In genomic region chr7:151705744-151706567, GRCh38 we compare ENCODE assay signal across 9 cellular contexts.
DNase-seq lines count a peak whose midpoint lies in the region; ATAC-seq, FAIRE-seq and TF ChIP-seq lines count a peak whose summit lies in the region.
"Had no signal": no experiment of that assay in that cellular context is flagged by ENCODE, and none has a peak within 500 bp of the region (broad histone marks: within the 10 kb centered on the region; RNA-seq: fewer than 3 reads in every experiment).

No MANE protein-coding gene starts in this region.

- peak; percentile 55 for FAIRE-seq in K562 (lab: Jason Lieb, UNC)
- FAIRE-seq: GM18507 had no signal

- H3K9me1 ChIP-seq in K562 (ENCODE audit: control insufficient read depth, insufficient read depth, low read length), result no peaks in the 10 kb centered on the region

- H4K20me1 ChIP-seq in K562 (replicated peaks; ENCODE audit: control insufficient read depth, insufficient read depth, low read length), result no peaks in the 10 kb centered on the region

- peaks cover 0 to 4% of the 10 kb centered on the region in 2 experiments; a peak in 2 of 5 replicates for H3K4me1 ChIP-seq in K562 (replicated peaks in 1 of 2; ENCODE audit: control insufficient read depth in 2 of 2, insufficient read depth in 2 of 2, low read length in 2 of 2)

- no peak for TF ChIP-seq EP300 in K562 (IDR thresholded peaks at IDR 0.05; ENCODE audit: low read length)

- H3K27ac ChIP-seq in K562 (ENCODE audit: extremely low read depth, low read depth, low read length), result no peak overlapping the region

- intact Hi-C loops in K562 (cut with micrococcal nuclease), result loop anchor here (2.0 to 5.0 kb wide), 2 partner anchors 79 to 134 kb away; no protein-coding TSS in a partner anchor

- peak; percentile 58 to 59 for TF ChIP-seq RAD21 in K562 (CRISPR knock-in tag; conservative IDR thresholded peaks at IDR 0.05 in 1 of 2, IDR thresholded peaks at IDR 0.05 in 1 of 2)

- peaks cover 49 to 88% of the 10 kb centered on the region in 2 experiments for H3K27me3 ChIP-seq in K562 (ENCODE audit: control insufficient read depth in 2 of 2, insufficient read depth in 2 of 2, low read length in 2 of 2)

- in situ Hi-C loops in K562 (cut with MboI), result no loop called here

- TF ChIP-seq POLR2A in K562 (conservative IDR thresholded peaks at IDR 0.05), result no peak

- no peaks in the 10 kb centered on the region for H3K36me3 ChIP-seq in K562 (ENCODE audit: control insufficient read depth, insufficient read depth, low read length)

- no peak overlapping the region for H3K4me3 ChIP-seq in K562

- peak; percentile 84 for ATAC-seq in K562
- no peak for ATAC-seq in HG03025 (IDR thresholded peaks at IDR 0.05; ENCODE audit: low FRiP score, unreplicated experiment)
- no peak for ATAC-seq in GM18498 (IDR thresholded peaks at IDR 0.05; ENCODE audit: unreplicated experiment)
- ATAC-seq in GM18519 (IDR thresholded peaks at IDR 0.05; ENCODE audit: low FRiP score, unreplicated experiment), result no peak

- no TSS peak for BruUV-seq in K562 (replicated peaks; lab: Mats Ljungman, UMichigan)

- H3K4me2 ChIP-seq in K562 (ENCODE audit: insufficient read depth, low read length), result peak overlapping the region; percentile 45; the same call in 1 of the 2 replicates

- no peaks in the 10 kb centered on the region for H3K79me2 ChIP-seq in K562 (ENCODE audit: control insufficient read depth, insufficient read depth, low read length)

- H3K9ac ChIP-seq in K562 (ENCODE audit: insufficient read depth in 1 of 2, low read depth in 2 of 2, low read length in 2 of 2), result no peak overlapping the region

- peak; percentile 64 to 73 (median 67) for TF ChIP-seq CTCF in K562 (IDR thresholded peaks at IDR 0.05 in 2 of 3, conservative IDR thresholded peaks at IDR 0.05 in 1 of 3; ENCODE audit: insufficient read depth in 2 of 3, low read depth in 1 of 3, low read length in 3 of 3)

- POLR2A ChIA-PET in K562 (lab: Yijun Ruan, JAX), result interaction anchor here (0.7 kb wide), 1 partner anchor 193 kb away, joined by 4 read pairs; no protein-coding TSS in a partner anchor

- peaks cover 9% of the 10 kb centered on the region for H3K9me3 ChIP-seq in K562 (replicated peaks; ENCODE audit: control insufficient read depth, insufficient read depth, low read depth, low read length)

- DNase-seq in activated T-cell treated with anti-CD3 and anti-CD28 coated beads for 48 hours (ENCODE audit: low read depth) (peak; percentile 7), activated T-cell treated with anti-CD3 and anti-CD28 coated beads for 4 hours (no peak), NCI-H1105 treated with DMSO at 0.1 percent for 48 hours (lab: John Stamatoyannopoulos, UW) (peak; percentile 38), K562 (ENCODE audit: extremely low read depth in 1 of 4, low spot score in 3 of 4) (peak; percentile 48 to 65 (median 54)), kidney tubule cell (ENCODE audit: low spot score) (peak; percentile 87)

- 0% methylated on average over 10 of the region's 10 CpGs for WGBS in K562 (ENCODE audit: insufficient coverage, low coverage, missing lambda C conversion rate)

- CTCF ChIA-PET in K562 (lab: Yijun Ruan, JAX; ENCODE audit: low intra/inter-chr PET ratio), result interaction anchor here (0.9 kb wide), 1 partner anchor 136 kb away, joined by 5 read pairs; no protein-coding TSS in a partner anchor

- H2AFZ ChIP-seq in K562 (ENCODE audit: low read depth, low read length), result peak overlapping the region; percentile 25; the same call in 1 of the 2 replicates

TF ChIP-seq in K562, 482 proteins besides CTCF, POLR2A, EP300 and RAD21 (continues in another document):
- peak; percentile 43 for TF ChIP-seq CTCFL (IDR thresholded peaks at IDR 0.05; ENCODE audit: borderline replicate concordance, insufficient read depth, low read depth, low read length, poor library complexity, severe bottlenecking)
- no peak for TF ChIP-seq HOXB6 (CRISPR knock-in tag; IDR thresholded peaks at IDR 0.05; ENCODE audit: borderline replicate concordance)
- no peak for TF ChIP-seq NUFIP1 (IDR thresholded peaks at IDR 0.05; ENCODE audit: partially characterized antibody)
- TF ChIP-seq TFAM (CRISPR knock-in tag; conservative IDR thresholded peaks at IDR 0.05), result no peak
- TF ChIP-seq ZZZ3 (IDR thresholded peaks at IDR 0.05), result no peak
- 0 out of 2 replicates have a peak, but pooled peaks have one; percentile 4 for TF ChIP-seq NFE2 (IDR thresholded peaks at IDR 0.05; ENCODE audit: low read depth)
- no peak for TF ChIP-seq GTF2F1 (IDR thresholded peaks at IDR 0.05; ENCODE audit: low read depth, low read length)
- TF ChIP-seq RNF219 (CRISPR knock-in tag; IDR thresholded peaks at IDR 0.05), result no peak
- no peak for TF ChIP-seq ELF1 (tag; IDR thresholded peaks at IDR 0.05)
- 0 out of 2 replicates have a peak, but pooled peaks have one; percentile 1 for TF ChIP-seq BHLHE40 (IDR thresholded peaks at IDR 0.05; ENCODE audit: low read length)
- 0 out of 2 replicates have a peak, but pooled peaks have one; percentile 51 for TF ChIP-seq ETV5 (CRISPR knock-in tag; IDR thresholded peaks at IDR 0.05; ENCODE audit: low read depth)
- no peak for TF ChIP-seq SMARCA4 (IDR thresholded peaks at IDR 0.05)
- TF ChIP-seq NR1H2 (CRISPR knock-in tag; IDR thresholded peaks at IDR 0.05), result no peak
- TF ChIP-seq POLR2AphosphoS5 (IDR thresholded peaks at IDR 0.05; ENCODE audit: control insufficient read depth, insufficient read depth, low read depth, low read length), result no peak
- peak; percentile 7; the same call in 1 of the 2 replicates for TF ChIP-seq SREBF2 (CRISPR knock-in tag; IDR thresholded peaks at IDR 0.05)
- TF ChIP-seq ASH1L (IDR thresholded peaks at IDR 0.05; ENCODE audit: borderline replicate concordance, low read depth, partially characterized antibody), result no peak
- no peak for TF ChIP-seq NRF1 (conservative IDR thresholded peaks at IDR 0.05 in 1 of 2, IDR thresholded peaks at IDR 0.05 in 1 of 2)
- 0 out of 2 replicates have a peak, but pooled peaks have one; percentile 0 for TF ChIP-seq CTBP1 (IDR thresholded peaks at IDR 0.05; ENCODE audit: borderline replicate concordance)
- no peak for TF ChIP-seq CBX2 (IDR thresholded peaks at IDR 0.05; ENCODE audit: insufficient read depth, low read length, poor library complexity, severe bottlenecking)
- TF ChIP-seq, protein P1, sequence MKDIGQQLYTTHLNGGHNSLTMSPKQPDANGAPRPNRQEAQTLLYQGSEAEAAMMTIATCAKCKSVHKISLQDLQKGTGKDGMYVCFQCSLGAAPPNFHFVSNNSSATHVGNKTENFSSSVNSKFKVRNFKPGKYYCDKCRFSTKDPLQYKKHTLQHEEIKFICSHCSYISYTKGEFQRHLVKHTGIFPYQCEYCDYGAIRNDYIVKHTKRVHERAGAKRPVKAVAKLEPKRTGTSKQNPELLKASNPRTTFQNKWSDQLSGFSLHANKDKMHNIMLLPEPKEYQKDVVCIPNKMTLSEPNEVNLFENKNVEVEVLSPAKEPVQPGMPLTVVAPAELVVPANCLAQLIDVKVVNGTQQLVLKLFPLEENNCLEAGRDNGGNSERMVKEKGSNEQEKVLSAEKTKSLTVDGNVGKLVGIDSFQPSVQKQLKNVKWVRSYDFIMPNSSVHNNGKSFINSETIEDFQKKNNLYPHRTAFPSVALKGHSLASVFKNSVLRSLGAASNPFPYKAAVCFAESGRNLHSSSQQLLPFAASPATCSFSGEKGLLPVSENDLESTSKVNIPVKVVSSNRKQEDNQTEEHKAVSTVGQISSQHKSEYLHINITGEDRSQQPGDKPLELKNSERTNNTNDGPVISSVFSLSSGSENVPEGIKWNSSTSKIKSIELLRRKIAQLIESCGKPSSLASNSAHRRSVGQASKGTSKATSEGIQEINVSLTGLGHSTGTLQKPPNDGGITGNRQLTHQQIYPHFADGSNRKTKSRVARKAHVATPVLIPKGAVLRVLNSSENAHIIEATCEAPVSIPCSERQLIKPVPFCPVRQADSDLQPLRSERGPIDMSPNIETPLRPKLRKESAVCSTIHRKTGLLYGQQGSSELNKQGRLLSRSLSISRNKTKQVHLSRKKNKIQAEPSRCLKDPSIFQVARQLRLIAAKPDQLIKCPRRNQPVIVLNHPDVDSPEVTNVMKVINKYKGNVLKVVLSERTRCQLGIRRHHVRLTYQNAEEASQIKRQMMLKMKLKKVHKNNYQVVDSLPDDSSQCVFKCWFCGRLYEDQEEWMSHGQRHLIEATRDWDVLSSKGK (CRISPR knock-in tag; IDR thresholded peaks at IDR 0.05), result no peak
